ENCODE assay signal across 8 cellular contexts in genomic region chr14:50002926-50003212, GRCh38.
DNase-seq lines count a peak whose midpoint lies in the region; ATAC-seq and TF ChIP-seq lines count a peak whose summit lies in the region.

No MANE protein-coding gene starts in this region.

- no peak overlapping the region for H3K9ac ChIP-seq in iPS-20b (ENCODE audit: low read depth, low read length)

- H3K4me3 ChIP-seq in iPS-20b (ENCODE audit: low read length), result peak overlapping the region; percentile 59

- H3K4me3 Mint-ChIP-seq in activated naive CD8-positive, alpha-beta T cell, result peak overlapping the region; percentile 81
- peak overlapping the region; percentile 76 to 81 for H3K4me3 Mint-ChIP-seq in stimulated activated naive CD8-positive, alpha-beta T cell treated with anti-CD3 and anti-CD28 coated beads, Interleukin-15, amount 100 ng/mL, for 72 hours

- no peaks in the 10 kb centered on the region for H3K9me3 Mint-ChIP-seq in activated naive CD8-positive, alpha-beta T cell (ENCODE audit: low read depth)
- no peaks in the 10 kb centered on the region for H3K9me3 Mint-ChIP-seq in stimulated activated naive CD8-positive, alpha-beta T cell treated with anti-CD3 and anti-CD28 coated beads, Interleukin-15, amount 100 ng/mL, for 72 hours

- no peak overlapping the region for H3K27ac ChIP-seq in iPS-20b (ENCODE audit: low read length)

- H3K36me3 ChIP-seq in iPS-20b (ENCODE audit: insufficient read depth, low read depth, low read length), result no peaks in the 10 kb centered on the region

- peaks cover 42% of the 10 kb centered on the region for H3K27me3 ChIP-seq in iPS-20b (ENCODE audit: insufficient read depth, low read length)

- TF ChIP-seq POLR2A in erythroblast (IDR thresholded peaks at IDR 0.05; ENCODE audit: low read length), result no peak

- peak overlapping the region; percentile 99 for H3K27ac Mint-ChIP-seq in activated naive CD8-positive, alpha-beta T cell
- H3K27ac Mint-ChIP-seq in stimulated activated naive CD8-positive, alpha-beta T cell treated with anti-CD3 and anti-CD28 coated beads, Interleukin-15, amount 100 ng/mL, for 72 hours, result peak overlapping the region; percentile 99

- no peaks in the 10 kb centered on the region for H3K27me3 Mint-ChIP-seq in activated naive CD8-positive, alpha-beta T cell
- no peaks in the 10 kb centered on the region for H3K27me3 Mint-ChIP-seq in stimulated activated naive CD8-positive, alpha-beta T cell treated with anti-CD3 and anti-CD28 coated beads, Interleukin-15, amount 100 ng/mL, for 72 hours

- H3K4me1 ChIP-seq in iPS-20b (ENCODE audit: insufficient read depth, low read length), result peaks cover 14% of the 10 kb centered on the region

- no peaks in the 10 kb centered on the region for H3K36me3 Mint-ChIP-seq in activated naive CD8-positive, alpha-beta T cell

- DNase-seq in DMS79 (lab: John Stamatoyannopoulos, UW), result peak; percentile 61
- DNase-seq in DMS79 treated with DMSO at 0.1 percent for 48 hours (lab: John Stamatoyannopoulos, UW), result no peak
- no peak for DNase-seq in stimulated activated naive CD8-positive, alpha-beta T cell treated with anti-CD3 and anti-CD28 coated beads, Interleukin-15, amount 100 ng/mL, for 72 hours
- no peak for DNase-seq in Kasumi-1 (lab: John Stamatoyannopoulos, UW)
- no peak for DNase-seq in SIG-M5 treated with dmso at 0.1 percent for 504 hours (lab: John Stamatoyannopoulos, UW; ENCODE audit: unreplicated experiment)
- DNase-seq in erythroblast (lab: John Stamatoyannopoulos, UW), result no peak

- no peak for ATAC-seq in stimulated activated naive CD8-positive, alpha-beta T cell treated with anti-CD3 and anti-CD28 coated beads, Interleukin-15, amount 100 ng/mL, for 72 hours

- no peaks in the 10 kb centered on the region for H3K9me3 ChIP-seq in iPS-20b (ENCODE audit: insufficient read depth, low read depth, low read length)

- H3K4me1 Mint-ChIP-seq in activated naive CD8-positive, alpha-beta T cell (ENCODE audit: low read depth), result peaks cover 56% of the 10 kb centered on the region
- H3K4me1 Mint-ChIP-seq in stimulated activated naive CD8-positive, alpha-beta T cell treated with anti-CD3 and anti-CD28 coated beads, Interleukin-15, amount 100 ng/mL, for 72 hours, result peaks cover 55% of the 10 kb centered on the region
